1 cellular context compared by ENCODE assay signal in genomic region chr19:36771275-36772231, GRCh38.
TF ChIP-seq lines count a peak whose summit lies in the region.

No MANE protein-coding gene starts in this region.

TF ChIP-seq in K562, 482 proteins besides CTCF, POLR2A, EP300 and RAD21 (continued from another document):
- TF ChIP-seq ZNF639 (CRISPR knock-in tag; conservative IDR thresholded peaks at IDR 0.05 in 1 of 2, IDR thresholded peaks at IDR 0.05 in 1 of 2) (no peak), NR3C1 (CRISPR knock-in tag; IDR thresholded peaks at IDR 0.05) (no peak), ZNF253 (CRISPR knock-in tag; conservative IDR thresholded peaks at IDR 0.05) (no peak), CCNT2 (IDR thresholded peaks at IDR 0.05; ENCODE audit: borderline replicate concordance, extremely low read depth, insufficient read length, low read depth, low read length) (no peak), CREB1 (IDR thresholded peaks at IDR 0.05) (no peak), CREB1 (CRISPR knock-in tag; IDR thresholded peaks at IDR 0.05) (no peak), YBX1 (IDR thresholded peaks at IDR 0.05) (no peak), GABPB2 (CRISPR knock-in tag; conservative IDR thresholded peaks at IDR 0.05) (no peak), POLR2G (IDR thresholded peaks at IDR 0.05; ENCODE audit: low read depth, low read length) (peak; percentile 47; the same call in 1 of the 2 replicates), ZNF318 (IDR thresholded peaks at IDR 0.05; ENCODE audit: borderline replicate concordance in 1 of 2, low read depth in 1 of 2) (no peak), CXXC5 (CRISPR knock-in tag; IDR thresholded peaks at IDR 0.05) (peak; percentile 51), MIER1 (IDR thresholded peaks at IDR 0.05; ENCODE audit: low read depth) (no peak), TAF1 (IDR thresholded peaks at IDR 0.05; ENCODE audit: control insufficient read depth, extremely low read depth, insufficient read depth, low read length, severe bottlenecking) (peak; percentile 25), ZNF24 (IDR thresholded peaks at IDR 0.05) (no peak), NUFIP1 (IDR thresholded peaks at IDR 0.05; ENCODE audit: partially characterized antibody) (no peak), UBTF (IDR thresholded peaks at IDR 0.05; ENCODE audit: borderline replicate concordance in 1 of 2, low read depth in 2 of 2, low read length in 2 of 2) (no peak), CEBPG (CRISPR knock-in tag; IDR thresholded peaks at IDR 0.05) (no peak), CEBPG (tag; conservative IDR thresholded peaks at IDR 0.05 in 1 of 2, IDR thresholded peaks at IDR 0.05 in 1 of 2) (no peak), HDGF (IDR thresholded peaks at IDR 0.05) (no peak), ZBTB12 (CRISPR knock-in tag; IDR thresholded peaks at IDR 0.05) (no peak), SIN3B (IDR thresholded peaks at IDR 0.05; ENCODE audit: low read depth) (no peak), RBM39 (optimal IDR thresholded peaks at IDR 0.05; ENCODE audit: low read depth, low read length) (no peak), ZNF695 (CRISPR knock-in tag; IDR thresholded peaks at IDR 0.05) (no peak), MXD1 (CRISPR knock-in tag; IDR thresholded peaks at IDR 0.05; ENCODE audit: borderline replicate concordance, poor library complexity, severe bottlenecking) (no peak), ZNF408 (CRISPR knock-in tag; IDR thresholded peaks at IDR 0.05; ENCODE audit: low read depth) (no peak), SIX5 (IDR thresholded peaks at IDR 0.05; ENCODE audit: borderline replicate concordance in 1 of 2, insufficient read depth in 1 of 2, low read depth in 1 of 2, low read length in 2 of 2) (no peak), BCOR (IDR thresholded peaks at IDR 0.05) (no peak), ZFP1 (CRISPR knock-in tag; IDR thresholded peaks at IDR 0.05) (no peak), PHB2 (IDR thresholded peaks at IDR 0.05; ENCODE audit: low read depth) (no peak), RBM15 (IDR thresholded peaks at IDR 0.05; ENCODE audit: insufficient read depth, low read length) (no peak), E2F5 (CRISPR knock-in tag; IDR thresholded peaks at IDR 0.05) (no peak), ZNF764 (CRISPR knock-in tag; IDR thresholded peaks at IDR 0.05; ENCODE audit: low read depth) (no peak), WHSC1 (IDR thresholded peaks at IDR 0.05; ENCODE audit: low read length) (no peak), CHD2 (IDR thresholded peaks at IDR 0.05; ENCODE audit: low read depth, low read length) (no peak), NR1H2 (CRISPR knock-in tag; IDR thresholded peaks at IDR 0.05) (no peak), ELF4 (CRISPR knock-in tag; IDR thresholded peaks at IDR 0.05) (no peak), HBP1 (CRISPR knock-in tag; IDR thresholded peaks at IDR 0.05) (no peak), SMAD4 (CRISPR knock-in tag; conservative IDR thresholded peaks at IDR 0.05) (peak; percentile 47; the same call in 1 of the 2 replicates), ZNF717 (CRISPR knock-in tag; IDR thresholded peaks at IDR 0.05) (no peak), E2F1 (CRISPR knock-in tag; IDR thresholded peaks at IDR 0.05) (no peak), RCOR1 (IDR thresholded peaks at IDR 0.05; ENCODE audit: borderline replicate concordance in 1 of 2, low read depth in 2 of 2, low read length in 2 of 2) (no peak), ATF1 (CRISPR knock-in tag; IDR thresholded peaks at IDR 0.05) (no peak), ATF1 (tag; IDR thresholded peaks at IDR 0.05) (no peak), FOXA1 (IDR thresholded peaks at IDR 0.05; ENCODE audit: borderline replicate concordance) (no peak)
